ENCODE assay signal across 8 cellular contexts in the genomic region with DNA sequence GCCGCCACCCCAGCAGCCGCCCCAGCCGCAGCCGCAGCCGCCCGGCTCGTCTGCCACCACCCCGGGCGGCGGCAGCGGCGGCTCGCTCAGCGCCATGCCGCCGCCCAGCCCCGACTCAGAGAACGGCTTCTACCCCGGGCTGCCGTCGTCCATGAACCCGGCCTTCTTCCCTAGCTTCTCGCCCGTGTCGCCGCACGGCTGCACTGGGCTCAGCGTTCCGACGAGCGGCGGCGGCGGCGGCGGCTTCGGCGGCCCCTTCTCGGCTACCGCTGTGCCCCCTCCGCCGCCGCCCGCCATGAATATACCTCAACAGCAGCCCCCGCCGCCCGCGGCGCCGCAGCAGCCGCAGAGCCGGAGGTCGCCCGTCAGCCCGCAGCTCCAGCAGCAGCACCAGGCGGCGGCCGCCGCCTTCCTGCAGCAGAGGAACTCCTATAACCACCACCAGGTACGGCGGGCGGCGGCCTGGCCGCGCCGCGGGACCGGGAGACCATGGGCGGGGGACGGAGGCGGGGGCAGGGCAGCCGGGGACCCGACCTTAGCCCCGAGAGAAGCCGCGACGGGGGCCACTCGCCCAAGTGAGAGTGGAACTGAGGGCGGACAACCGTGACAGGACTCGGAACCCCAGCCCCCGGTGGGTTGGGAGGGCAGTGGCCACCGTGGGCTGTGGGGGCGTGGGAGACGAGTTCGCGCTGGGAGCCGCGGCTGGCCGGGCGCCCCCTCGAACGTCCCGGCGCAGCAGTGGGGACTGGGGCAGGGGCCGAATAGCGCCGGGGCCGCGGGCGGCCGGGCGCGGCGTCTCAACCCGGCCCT. TPM values are rescaled to one million over a fixed set of nuclear protein-coding genes. Genes with fewer than 3 reads are reported as not detected.
DNase-seq lines count a peak whose midpoint lies in the region; ATAC-seq and TF ChIP-seq lines count a peak whose summit lies in the region.

No MANE protein-coding gene starts in this region.

- no peaks in the 10 kb centered on the region for H3K9me3 Mint-ChIP-seq in activated B cell treated with CpG ODN at 0.5 μM for 24 hours

- H3K27ac Mint-ChIP-seq in activated B cell treated with CpG ODN at 0.5 μM for 24 hours = peak overlapping the region; percentile 35

- intact Hi-C loops in activated B cell treated with CpG ODN at 0.5 μM for 24 hours (cut with micrococcal nuclease) = loop anchor here (1.0 to 10.0 kb wide), 11 partner anchors 131 to 1392 kb away; partner anchors contain the start of genes CD38, FAM200B and TAPT1

- no peaks in the 10 kb centered on the region for H3K27me3 Mint-ChIP-seq in activated B cell treated with CpG ODN at 0.5 μM for 24 hours

- H3K4me1 Mint-ChIP-seq in activated B cell treated with CpG ODN at 0.5 μM for 24 hours = peaks cover 23% of the 10 kb centered on the region

- DNase-seq in GM12864 (ENCODE audit: low read depth) (no peak), activated B cell treated with CpG ODN at 0.5 μM for 24 hours (peak; percentile 60), left kidney (ENCODE audit: low read depth, low spot score) (peak; percentile 69), NCI-H345 treated with DMSO at 0.1 percent for 48 hours (lab: John Stamatoyannopoulos, UW; ENCODE audit: unreplicated experiment) (no peak)
- DNase-seq in central memory CD4-positive, alpha-beta T cell = peak; percentile 60
- peak; percentile 24 for DNase-seq in stimulated activated CD4-positive, alpha-beta T cell treated with anti-CD3 and anti-CD28 coated beads, Interleukin-2, amount 100 ng/mL, for 4 hours (ENCODE audit: low read depth)

- peak overlapping the region; percentile 93 for H3K4me3 Mint-ChIP-seq in activated B cell treated with CpG ODN at 0.5 μM for 24 hours

- CTCF ChIA-PET in activated B cell treated with CpG ODN at 0.5 μM for 24 hours (lab: Charles Lee) = no interaction called here

- ATAC-seq in HG03280 (IDR thresholded peaks at IDR 0.05; ENCODE audit: unreplicated experiment) (peak; percentile 2), activated B cell treated with CpG ODN at 0.5 μM for 24 hours (ENCODE audit: low read depth) (no peak), GM19328 (IDR thresholded peaks at IDR 0.05; ENCODE audit: unreplicated experiment) (no peak)

- peaks cover 14% of the 10 kb centered on the region for H3K36me3 Mint-ChIP-seq in activated B cell treated with CpG ODN at 0.5 μM for 24 hours (ENCODE audit: low read depth)

- POLR2A ChIA-PET in activated B cell treated with CpG ODN at 0.5 μM for 24 hours (lab: Charles Lee) = interaction anchor here (0.7 to 2.7 kb wide), 8 partner anchors 11 to 1399 kb away, joined by 3 to 14 read pairs (median 4); partner anchors contain the start of genes BOD1L1 and FBXL5

- TF ChIP-seq CTCF in GM12864 (IDR thresholded peaks at IDR 0.05; ENCODE audit: low read depth, low read length, missing control alignments) (no peak), activated B cell treated with CpG ODN at 0.5 μM for 24 hours (IDR thresholded peaks at IDR 0.05) (no peak)

- peak overlapping the region; percentile 88 for H3K4me3 ChIP-seq in GM12864 (ENCODE audit: low read depth, low read length)

RNA-seq across cellular contexts. Expression of gene CPEB2, which starts 1.8 kb away (rescaled TPM):
- 6.9 and 7.2 TPM in 2 replicates for total RNA-seq in activated B cell treated with CpG ODN at 0.5 μM for 24 hours

Comparison
In these comparisons a context has a peak if more than half of its experiments do, and no peak if none do; other contexts are left out.
1. DNase-seq: peak in activated B cell treated with CpG ODN at 0.5 μM for 24 hours (single experiment), central memory CD4-positive, alpha-beta T cell (single experiment), left kidney (single experiment) and stimulated activated CD4-positive, alpha-beta T cell treated with anti-CD3 and anti-CD28 coated beads, Interleukin-2, amount 100 ng/mL, for 4 hours (single experiment); none in GM12864 (single experiment) and NCI-H345 treated with DMSO at 0.1 percent for 48 hours (single experiment).